In the genomic region with DNA sequence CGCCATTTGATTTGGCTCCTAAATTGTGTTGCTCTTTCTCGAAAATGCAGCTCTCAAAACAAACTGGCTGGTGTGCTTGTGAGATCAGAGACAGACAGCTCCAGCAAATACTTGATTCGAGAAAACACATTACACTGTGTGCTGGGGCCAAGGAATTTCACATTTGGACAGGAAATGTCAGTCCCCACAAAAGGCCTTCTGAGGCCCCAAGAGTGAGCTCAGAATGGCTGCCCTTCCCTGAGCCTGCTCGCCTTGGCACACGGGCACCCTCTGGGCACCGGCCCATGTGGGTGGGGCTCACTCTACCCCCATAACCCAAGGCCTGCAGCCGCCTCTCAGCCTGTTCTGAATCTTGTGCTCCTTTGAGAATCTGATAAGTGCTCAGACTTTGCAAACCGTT, we compare ENCODE assay signal across 14 cellular contexts. TPM values are rescaled to one million over a fixed set of nuclear protein-coding genes. Genes with fewer than 3 reads are reported as not detected.
DNase-seq lines count a peak whose midpoint lies in the region; FAIRE-seq and TF ChIP-seq lines count a peak whose summit lies in the region.
"Had no signal": no experiment of that assay in that cellular context is flagged by ENCODE, and none has a peak within 500 bp of the region (broad histone marks: within the 10 kb centered on the region; RNA-seq: fewer than 3 reads in every experiment).

No MANE protein-coding gene starts in this region.

- no peak for TF ChIP-seq CTCF in esophagus muscularis mucosa (IDR thresholded peaks at IDR 0.05)
- no peak for TF ChIP-seq CTCF in keratinocyte (optimal IDR thresholded peaks at IDR 0.05 in 1 of 3, IDR thresholded peaks at IDR 0.05 in 1 of 3, conservative IDR thresholded peaks at IDR 0.05 in 1 of 3; ENCODE audit: extremely low read depth in 1 of 3, insufficient read depth in 2 of 3, low read length in 3 of 3)

- H3F3A ChIP-seq in GM23248 (ENCODE audit: insufficient read depth): no peaks in the 10 kb centered on the region

- H2AFZ ChIP-seq in GM23248 (peak overlapping the region; percentile 67), keratinocyte (ENCODE audit: control insufficient read depth, low read length) (peak overlapping the region; percentile 78)

- no peaks in the 10 kb centered on the region for H4K20me1 ChIP-seq in GM23248 (ENCODE audit: insufficient read depth)
- H4K20me1 ChIP-seq in keratinocyte (ENCODE audit: control insufficient read depth, extremely low read depth, insufficient read depth, low read length): no peaks in the 10 kb centered on the region

- WGBS in GM23248 (ENCODE audit: low coverage in 1 of 2, low lambda C conversion rate in 2 of 2, missing lambda C conversion rate in 2 of 2), 2 experiments: 14 to 23% methylated on average over 8 of the region's 8 CpGs
- 27% methylated on average over 7 of the region's 8 CpGs for WGBS in esophagus muscularis mucosa

- H3K4me3 ChIP-seq in GM23248: no peak overlapping the region
- H3K4me3 ChIP-seq in esophagus muscularis mucosa: no peak overlapping the region
- no peak overlapping the region for H3K4me3 ChIP-seq in keratinocyte (ENCODE audit: control insufficient read depth in 2 of 3, extremely low read depth in 1 of 3, insufficient read depth in 2 of 3, low read depth in 1 of 3, low read length in 3 of 3)
- no peak overlapping the region for H3K4me3 ChIP-seq in stomach smooth muscle (ENCODE audit: low read length in 2 of 2)
- H3K4me3 ChIP-seq in HAP-1: no peak overlapping the region

- H3K4me1 ChIP-seq in GM23248 (ENCODE audit: insufficient read depth): peaks cover 9% of the 10 kb centered on the region
- H3K4me1 ChIP-seq in esophagus muscularis mucosa: peaks cover 15 to 28% (median 26%) of the 10 kb centered on the region in 4 donors
- peaks cover 24% of the 10 kb centered on the region for H3K4me1 ChIP-seq in keratinocyte (ENCODE audit: control insufficient read depth, extremely low read depth, insufficient read depth, low read length)
- peaks cover 10% of the 10 kb centered on the region for H3K4me1 ChIP-seq in stomach smooth muscle (ENCODE audit: control insufficient read depth, insufficient read depth, low read length)
- no peaks in the 10 kb centered on the region for H3K4me1 ChIP-seq in HAP-1

- TF ChIP-seq EP300 in esophagus muscularis mucosa (IDR thresholded peaks at IDR 0.05): no peak

- H3K36me3 ChIP-seq in GM23248 (ENCODE audit: low read depth) (no peaks in the 10 kb centered on the region), esophagus muscularis mucosa (no peaks in the 10 kb centered on the region), keratinocyte (ENCODE audit: control insufficient read depth in 2 of 2, extremely low read depth in 1 of 2, insufficient read depth in 2 of 2, low read length in 2 of 2) (no peaks in the 10 kb centered on the region), stomach smooth muscle (ENCODE audit: control insufficient read depth in 2 of 2, insufficient read depth in 2 of 2, low read length in 2 of 2) (no peaks in the 10 kb centered on the region), HAP-1 (replicated peaks) (no peaks in the 10 kb centered on the region)

- no peaks in the 10 kb centered on the region for H3K9me1 ChIP-seq in keratinocyte (ENCODE audit: control insufficient read depth, extremely low read depth, insufficient read depth, low read length)

- TF ChIP-seq POLR2A in esophagus muscularis mucosa (IDR thresholded peaks at IDR 0.05; ENCODE audit: low read depth): no peak

- FAIRE-seq in keratinocyte (lab: Jason Lieb, UNC): peak; percentile 20

- intact Hi-C loops in esophagus muscularis mucosa (cut with DNase I): no loop called here

- dilution Hi-C loops in keratinocyte (cut with MboI; ENCODE audit: extremely low pct_ligation_motif_present, low sequenced_read_pairs): no loop called here

- H3K79me2 ChIP-seq in GM23248 (ENCODE audit: insufficient read depth) (no peaks in the 10 kb centered on the region), keratinocyte (ENCODE audit: control insufficient read depth, insufficient read depth, low read length) (no peaks in the 10 kb centered on the region)

- in situ Hi-C loops in GM23248 (cut with MboI): no loop called here
- in situ Hi-C loops in HAP-1 (cut with MboI; ENCODE audit: low sequenced_read_pairs): no loop called here

- H3K27ac ChIP-seq in GM23248: peak overlapping the region; percentile 28
- peak overlapping the region; percentile 69 to 73 (median 70) for H3K27ac ChIP-seq in esophagus muscularis mucosa (replicated peaks in 1 of 4)
- no peak overlapping the region for H3K27ac ChIP-seq in keratinocyte (ENCODE audit: control insufficient read depth, insufficient read depth, low read length)
- peak overlapping the region; percentile 70 for H3K27ac ChIP-seq in stomach smooth muscle (ENCODE audit: low read length)

- DNase-seq in GM23248 (peak; percentile 43), esophagus muscularis mucosa (ENCODE audit: extremely low spot score) (no peak), keratinocyte (ENCODE audit: low read depth, low spot score) (no peak), NCI-H128 (lab: John Stamatoyannopoulos, UW; ENCODE audit: unreplicated experiment) (no peak), GOT3 (lab: John Stamatoyannopoulos, UW) (no peak), SK-N-DZ (ENCODE audit: low spot score) (no peak), HAP-1 (ENCODE audit: low spot score in 2 of 2) (no peak)
- DNase-seq: activated CD4-positive, alpha-beta T cell treated with anti-CD3 and anti-CD28 coated beads, Interleukin-2, amount 10 ng/mL, durations not matched to agents 7 days and 5 days; central memory CD4-positive, alpha-beta T cell; DND-41; H7; NCI-H2227 treated with DMSO at 0.1 percent for 48 hours; T-helper 1 cell had no signal

- H3K27me3 ChIP-seq in GM23248 (replicated peaks; ENCODE audit: insufficient read depth) (no peaks in the 10 kb centered on the region), esophagus muscularis mucosa (no peaks in the 10 kb centered on the region), keratinocyte (ENCODE audit: control insufficient read depth, extremely low read depth, insufficient read depth, low read length) (no peaks in the 10 kb centered on the region), stomach smooth muscle (ENCODE audit: control insufficient read depth in 1 of 2, insufficient read depth in 2 of 2, low read length in 2 of 2) (no peaks in the 10 kb centered on the region), HAP-1 (ENCODE audit: low read depth) (no peaks in the 10 kb centered on the region)

- H3K4me2 ChIP-seq in GM23248 (ENCODE audit: unreplicated experiment): peak overlapping the region; percentile 17
- no peak overlapping the region for H3K4me2 ChIP-seq in keratinocyte (ENCODE audit: control insufficient read depth, extremely low read depth, insufficient read depth, low read depth, low read length)

- H3K9me2 ChIP-seq in GM23248 (ENCODE audit: insufficient read depth): no peaks in the 10 kb centered on the region

- H3K9ac ChIP-seq in GM23248: peak overlapping the region; percentile 8; the same call in 1 of the 2 replicates
- no peak overlapping the region for H3K9ac ChIP-seq in keratinocyte (ENCODE audit: control insufficient read depth, extremely low read depth, insufficient read depth, low read length)
- peak overlapping the region; percentile 22 to 31 for H3K9ac ChIP-seq in stomach smooth muscle (ENCODE audit: low read length in 2 of 2)

- H3K9me3 ChIP-seq in GM23248 (ENCODE audit: low read depth): no peaks in the 10 kb centered on the region
- H3K9me3 ChIP-seq in esophagus muscularis mucosa: no peaks in the 10 kb centered on the region
- H3K9me3 ChIP-seq in keratinocyte (ENCODE audit: control insufficient read depth, low read depth, low read length): no peaks in the 10 kb centered on the region
- no peaks in the 10 kb centered on the region for H3K9me3 ChIP-seq in stomach smooth muscle (ENCODE audit: control insufficient read depth in 2 of 2, low read length in 2 of 2)
- no peaks in the 10 kb centered on the region for H3K9me3 ChIP-seq in HAP-1

RNA-seq across cellular contexts. Expression of a gene that starts 13.9 kb away (rescaled TPM):
- total RNA-seq in GM23248 (2014; rRNA removed; shearing (Covaris generic)): 4.8 and 4.9 TPM in 2 replicates
- polyA plus RNA-seq in GM23248 (2016; fragmentation: Nextera tagmentation; extraction: Ambion mirVana) (5.4 and 5.6 TPM in 2 replicates), keratinocyte (5.4 to 8.5 TPM (median 8.1 TPM) in 3 replicates)
- 10 to 100 TPM; 16.4 to 24.5 (median 22.2) TPM for total RNA-seq in esophagus muscularis mucosa
- polyA plus RNA-seq in keratinocyte (2011; ENCODE audit: low read depth): 4.8 TPM
- polyA plus RNA-seq in keratinocyte (2011; cell fraction: cytosol; rRNA removed): 5.1 and 6.9 TPM in 2 replicates
- polyA plus RNA-seq in keratinocyte (2011; cell fraction: nucleus; rRNA removed): 18.1 and 20.3 TPM in 2 replicates
- polyA plus RNA-seq in keratinocyte (2012; ENCODE audit: low replicate concordance): 4.1 and 4.8 TPM in 2 replicates
- polyA minus RNA-seq in keratinocyte: 7.7 to 14.1 TPM (median 13.7 TPM) in 3 replicates
- polyA minus RNA-seq in keratinocyte (2011; cell fraction: cytosol; rRNA and poly(A)+ RNA removed): 10.6 TPM
- polyA minus RNA-seq in keratinocyte (2011; cell fraction: nucleus; rRNA and poly(A)+ RNA removed): 7.9 and 17.2 TPM in 2 replicates
- polyA plus RNA-seq in SK-N-DZ (2014; cell fraction: cytosol; rRNA removed): 11.8 and 12.6 TPM in 2 replicates
- 16.6 and 25.9 TPM in 2 replicates for polyA plus RNA-seq in SK-N-DZ (2014; cell fraction: nucleus; rRNA removed)
